1 cellular context compared by ENCODE assay signal in the genomic region with DNA sequence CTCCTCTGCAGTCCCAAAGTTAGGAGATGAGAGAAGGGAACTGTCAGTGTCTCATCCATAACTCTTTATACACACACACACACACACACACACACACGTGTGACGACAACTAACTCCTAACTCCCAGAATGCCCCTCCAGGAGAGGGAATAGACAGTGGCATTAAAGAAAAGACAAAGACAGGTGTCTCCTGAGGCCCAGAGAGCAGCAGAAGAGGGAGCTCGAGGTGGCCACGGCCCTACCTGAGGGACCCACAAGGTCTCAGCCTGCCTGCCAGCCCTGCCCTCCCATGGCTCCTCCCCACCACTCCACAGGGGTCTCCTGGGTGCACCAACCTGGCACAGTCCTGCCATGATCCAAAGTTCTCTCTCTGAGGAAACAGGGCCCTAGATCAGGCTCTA.
TF ChIP-seq lines count a peak whose summit lies in the region.

No MANE protein-coding gene starts in this region.

TF ChIP-seq in IMR-90, 13 proteins besides CTCF, POLR2A, EP300 and RAD21:
- TF ChIP-seq CHD1 (IDR thresholded peaks at IDR 0.05; ENCODE audit: low read depth, low read length) = no peak
- no peak for TF ChIP-seq SMC3 (IDR thresholded peaks at IDR 0.05; ENCODE audit: low read depth, low read length)
- TF ChIP-seq BHLHE40 (IDR thresholded peaks at IDR 0.05; ENCODE audit: low read depth, low read length) = no peak
- TF ChIP-seq NFE2L2 (IDR thresholded peaks at IDR 0.05; ENCODE audit: low read depth, low read length) = no peak
- TF ChIP-seq, protein P1, sequence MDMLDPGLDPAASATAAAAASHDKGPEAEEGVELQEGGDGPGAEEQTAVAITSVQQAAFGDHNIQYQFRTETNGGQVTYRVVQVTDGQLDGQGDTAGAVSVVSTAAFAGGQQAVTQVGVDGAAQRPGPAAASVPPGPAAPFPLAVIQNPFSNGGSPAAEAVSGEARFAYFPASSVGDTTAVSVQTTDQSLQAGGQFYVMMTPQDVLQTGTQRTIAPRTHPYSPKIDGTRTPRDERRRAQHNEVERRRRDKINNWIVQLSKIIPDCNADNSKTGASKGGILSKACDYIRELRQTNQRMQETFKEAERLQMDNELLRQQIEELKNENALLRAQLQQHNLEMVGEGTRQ (IDR thresholded peaks at IDR 0.05; ENCODE audit: low read depth, low read length) = no peak
- no peak for TF ChIP-seq RFX5 (IDR thresholded peaks at IDR 0.05; ENCODE audit: low read depth, low read length)
- TF ChIP-seq FOS (IDR thresholded peaks at IDR 0.05; ENCODE audit: low read depth, low read length) = no peak
- TF ChIP-seq MAFK (IDR thresholded peaks at IDR 0.05; ENCODE audit: low read depth, low read length) = no peak
- no peak for TF ChIP-seq MAZ (IDR thresholded peaks at IDR 0.05; ENCODE audit: borderline replicate concordance, low read depth, low read length)
- TF ChIP-seq CEBPB (IDR thresholded peaks at IDR 0.05; ENCODE audit: low read depth, low read length) = no peak
- no peak for TF ChIP-seq MXI1 (IDR thresholded peaks at IDR 0.05; ENCODE audit: borderline replicate concordance, low read depth, low read length)
- TF ChIP-seq, protein P2, sequence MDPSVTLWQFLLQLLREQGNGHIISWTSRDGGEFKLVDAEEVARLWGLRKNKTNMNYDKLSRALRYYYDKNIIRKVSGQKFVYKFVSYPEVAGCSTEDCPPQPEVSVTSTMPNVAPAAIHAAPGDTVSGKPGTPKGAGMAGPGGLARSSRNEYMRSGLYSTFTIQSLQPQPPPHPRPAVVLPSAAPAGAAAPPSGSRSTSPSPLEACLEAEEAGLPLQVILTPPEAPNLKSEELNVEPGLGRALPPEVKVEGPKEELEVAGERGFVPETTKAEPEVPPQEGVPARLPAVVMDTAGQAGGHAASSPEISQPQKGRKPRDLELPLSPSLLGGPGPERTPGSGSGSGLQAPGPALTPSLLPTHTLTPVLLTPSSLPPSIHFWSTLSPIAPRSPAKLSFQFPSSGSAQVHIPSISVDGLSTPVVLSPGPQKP (IDR thresholded peaks at IDR 0.05; ENCODE audit: borderline replicate concordance, low read depth, low read length) = no peak
- no peak for TF ChIP-seq RCOR1 (IDR thresholded peaks at IDR 0.05; ENCODE audit: insufficient replicate concordance, low read length)
